In genomic region chr7:92627956-92628355, GRCh38 we compare ENCODE assay signal across 26 cellular contexts. TPM values are rescaled to one million over a fixed set of nuclear protein-coding genes. Genes with fewer than 3 reads are reported as not detected.
DNase-seq lines count a peak whose midpoint lies in the region; ATAC-seq and TF ChIP-seq lines count a peak whose summit lies in the region.
"Had no signal": no experiment of that assay in that cellular context is flagged by ENCODE, and none has a peak within 500 bp of the region (broad histone marks: within the 10 kb centered on the region; RNA-seq: fewer than 3 reads in every experiment).

No MANE protein-coding gene starts in this region.

- intact Hi-C loops in natural killer cell (cut with micrococcal nuclease) (loop anchor here (5.0 kb wide), 1 partner anchor 274 kb away; no protein-coding TSS in a partner anchor), heart right ventricle (cut with DNase I) (loop anchor here in 3 of 10 donors (10.0 kb wide), 4 partner anchors 57 to 427 kb away; no protein-coding TSS in a partner anchor)

- H3K27me3 Mint-ChIP-seq in T-helper 2 cell treated with Interferon-gamma antibody and Interleukin-4, amounts not matched to agents 5 μg/mL and 100 μg/mL, for 36 hours (ENCODE audit: low read depth), result no peaks in the 10 kb centered on the region
- no peaks in the 10 kb centered on the region for H3K27me3 Mint-ChIP-seq in activated naive CD4-positive, alpha-beta T cell treated with anti-CD3 and anti-CD28 coated beads, Interleukin-2, amount 50 U/mL, for 24 hours
- H3K27me3 Mint-ChIP-seq in natural killer cell (ENCODE audit: low read depth in 2 of 2), result no peaks in the 10 kb centered on the region
- H3K27me3 Mint-ChIP-seq: B cell had no signal

- H4K20me1 ChIP-seq in hepatocyte (ENCODE audit: insufficient read depth, poor library complexity, severe bottlenecking), result no peaks in the 10 kb centered on the region

- no peaks in the 10 kb centered on the region for H3K9me2 ChIP-seq in hepatocyte (replicated peaks; ENCODE audit: insufficient read depth)

- H2AFZ ChIP-seq in hepatocyte, result no peak overlapping the region
- H2AFZ ChIP-seq: PC-9 had no signal

- no peaks in the 10 kb centered on the region for H3K27me3 ChIP-seq in hepatocyte
- no peaks in the 10 kb centered on the region for H3K27me3 ChIP-seq in heart right ventricle

- H3K4me3 ChIP-seq in hepatocyte (no peak overlapping the region), heart right ventricle (no peak overlapping the region)
- H3K4me3 ChIP-seq: PC-9 had no signal

- H3K4me1 Mint-ChIP-seq in T-helper 2 cell treated with Interferon-gamma antibody and Interleukin-4, amounts not matched to agents 5 μg/mL and 100 μg/mL, for 36 hours (ENCODE audit: low read depth), result peaks cover 64% of the 10 kb centered on the region
- peaks cover 89% of the 10 kb centered on the region for H3K4me1 Mint-ChIP-seq in activated naive CD4-positive, alpha-beta T cell treated with anti-CD3 and anti-CD28 coated beads, Interleukin-2, amount 50 U/mL, for 24 hours
- peaks cover 53 to 54% of the 10 kb centered on the region in 2 donors for H3K4me1 Mint-ChIP-seq in natural killer cell

- no peak overlapping the region for H3K4me2 ChIP-seq in hepatocyte
- H3K4me2 ChIP-seq: PC-9 had no signal

- H3K36me3 ChIP-seq in KOPT-K1 (ENCODE audit: insufficient read depth, low read length) (peaks cover 74% of the 10 kb centered on the region), hepatocyte (replicated peaks; ENCODE audit: insufficient read depth, low read depth) (no peaks in the 10 kb centered on the region), heart right ventricle (peaks cover 0 to 4% (median 0%) of the 10 kb centered on the region in 9 donors)

- DNase-seq in T-helper 2 cell treated with Interferon-gamma antibody and Interleukin-4, amounts not matched to agents 5 μg/mL and 100 μg/mL, for 36 hours (ENCODE audit: low spot score), result no peak
- DNase-seq in T-helper 2 cell (no peak), natural killer cell (no peak), hepatocyte (ENCODE audit: low spot score) (no peak), heart right ventricle (no peak)
- no peak for DNase-seq in activated naive CD4-positive, alpha-beta T cell treated with anti-CD3 and anti-CD28 coated beads, Interleukin-2, amount 50 U/mL, for 16 hours
- DNase-seq: DMS53, EL, GF-D8, GOT3, Karpas-422, MV-4-11, NCI-H1105 treated with DMSO at 0.1 percent for 48 hours, NCI-H2029 treated with DMSO at 0.1 percent for 48 hours, NCI-H226, NCI-H510A treated with DMSO at 0.1 percent for 48 hours, NCI-H748 treated with DMSO at 0.1 percent for 48 hours, PC-9, SIG-M5 had no signal

- 99% methylated on average over 4 of the region's 4 CpGs for WGBS in hepatocyte (ENCODE audit: low lambda C conversion rate, missing lambda C conversion rate)
- 98 to 99% methylated on average over 4 of the region's 4 CpGs for WGBS in heart right ventricle, 2 donors

- ATAC-seq in natural killer cell (no peak), heart right ventricle (no peak)

- H3K36me3 Mint-ChIP-seq in T-helper 2 cell treated with Interferon-gamma antibody and Interleukin-4, amounts not matched to agents 5 μg/mL and 100 μg/mL, for 36 hours (ENCODE audit: low read depth), result peaks cover 71% of the 10 kb centered on the region
- peaks cover 31% of the 10 kb centered on the region for H3K36me3 Mint-ChIP-seq in activated naive CD4-positive, alpha-beta T cell treated with anti-CD3 and anti-CD28 coated beads, Interleukin-2, amount 50 U/mL, for 24 hours
- H3K36me3 Mint-ChIP-seq in natural killer cell, result peaks cover 9% of the 10 kb centered on the region

- peaks cover 1% of the 10 kb centered on the region for H3K4me1 ChIP-seq in hepatocyte (ENCODE audit: insufficient read depth)
- peaks cover 0 to 33% (median 19%) of the 10 kb centered on the region in 9 donors for H3K4me1 ChIP-seq in heart right ventricle

- peaks cover 37% of the 10 kb centered on the region for H3K9me3 Mint-ChIP-seq in T-helper 2 cell treated with Interferon-gamma antibody and Interleukin-4, amounts not matched to agents 5 μg/mL and 100 μg/mL, for 36 hours
- H3K9me3 Mint-ChIP-seq in activated naive CD4-positive, alpha-beta T cell treated with anti-CD3 and anti-CD28 coated beads, Interleukin-2, amount 50 U/mL, for 24 hours, result peaks cover 22% of the 10 kb centered on the region
- H3K9me3 Mint-ChIP-seq in natural killer cell, result peaks cover 0 to 3% of the 10 kb centered on the region in 2 donors

- TF ChIP-seq CTCF in natural killer cell (IDR thresholded peaks at IDR 0.05), result no peak
- TF ChIP-seq CTCF in hepatocyte (IDR thresholded peaks at IDR 0.05; ENCODE audit: poor library complexity), result no peak
- TF ChIP-seq CTCF in heart right ventricle (IDR thresholded peaks at IDR 0.05), result no peak

- peak overlapping the region; percentile 98 for H3K27ac ChIP-seq in KOPT-K1 (ENCODE audit: low read depth, low read length, poor library complexity, severe bottlenecking)
- no peak overlapping the region for H3K27ac ChIP-seq in hepatocyte
- H3K27ac ChIP-seq in heart right ventricle, result no peak overlapping the region
- H3K27ac ChIP-seq: 22Rv1, PC-9, RWPE1 had no signal

- H3K9me3 ChIP-seq in KOPT-K1 (ENCODE audit: insufficient read depth, low read length, poor library complexity, severe bottlenecking) (peaks cover 35% of the 10 kb centered on the region), hepatocyte (ENCODE audit: low read depth) (no peaks in the 10 kb centered on the region), heart right ventricle (peaks cover 0 to 15% (median 0%) of the 10 kb centered on the region in 11 donors)

- H3K27ac Mint-ChIP-seq in T-helper 2 cell treated with Interferon-gamma antibody and Interleukin-4, amounts not matched to agents 5 μg/mL and 100 μg/mL, for 36 hours, result peak overlapping the region; percentile 38
- H3K27ac Mint-ChIP-seq in activated naive CD4-positive, alpha-beta T cell treated with anti-CD3 and anti-CD28 coated beads, Interleukin-2, amount 50 U/mL, for 24 hours, result peak overlapping the region; percentile 98
- H3K27ac Mint-ChIP-seq in natural killer cell, result peak overlapping the region; percentile 19 to 25
- H3K27ac Mint-ChIP-seq: B cell, CD14-positive monocyte, IgD-negative memory B cell had no signal

- H3K4me3 Mint-ChIP-seq in T-helper 2 cell treated with Interferon-gamma antibody and Interleukin-4, amounts not matched to agents 5 μg/mL and 100 μg/mL, for 36 hours, result no peak overlapping the region
- no peak overlapping the region for H3K4me3 Mint-ChIP-seq in activated naive CD4-positive, alpha-beta T cell treated with anti-CD3 and anti-CD28 coated beads, Interleukin-2, amount 50 U/mL, for 24 hours
- no peak overlapping the region for H3K4me3 Mint-ChIP-seq in natural killer cell
- H3K4me3 Mint-ChIP-seq: B cell, CD14-positive monocyte, IgD-negative memory B cell had no signal

- H3K79me2 ChIP-seq in hepatocyte, result peaks cover 35% of the 10 kb centered on the region

RNA-seq across cellular contexts. Expression of gene FAM133B, which starts 37.8 kb away (rescaled TPM):
- total RNA-seq in natural killer cell, result 10 to 100 TPM; 68.5 to 75.1 (median 72.5) TPM
- total RNA-seq in hepatocyte, result 24.1 and 28.2 TPM in 2 replicates
- 29.8 and 38.8 TPM in 2 replicates for polyA plus RNA-seq in hepatocyte
- 10 to 100 TPM in 4 of 10 donors, 1 to 10 TPM in 6; 8.0 to 16.1 (median 9.8) TPM for total RNA-seq in heart right ventricle
- polyA plus RNA-seq in heart right ventricle, result 10 to 100 TPM in 1 of 2 donors, 1 to 10 TPM in 1; 8.4 to 37.0 TPM

Comparison
In these comparisons a context has a peak if more than half of its experiments do, and no peak if none do; other contexts are left out.
1. H3K27ac Mint-ChIP-seq: peak in every context shown above with its lines; median percentile 98 in activated naive CD4-positive, alpha-beta T cell treated with anti-CD3 and anti-CD28 coated beads, Interleukin-2, amount 50 U/mL, for 24 hours; 38 in T-helper 2 cell treated with Interferon-gamma antibody and Interleukin-4, amounts not matched to agents 5 μg/mL and 100 μg/mL, for 36 hours; 22 in natural killer cell.